ENCODE assay signal across 12 cellular contexts in the genomic region with DNA sequence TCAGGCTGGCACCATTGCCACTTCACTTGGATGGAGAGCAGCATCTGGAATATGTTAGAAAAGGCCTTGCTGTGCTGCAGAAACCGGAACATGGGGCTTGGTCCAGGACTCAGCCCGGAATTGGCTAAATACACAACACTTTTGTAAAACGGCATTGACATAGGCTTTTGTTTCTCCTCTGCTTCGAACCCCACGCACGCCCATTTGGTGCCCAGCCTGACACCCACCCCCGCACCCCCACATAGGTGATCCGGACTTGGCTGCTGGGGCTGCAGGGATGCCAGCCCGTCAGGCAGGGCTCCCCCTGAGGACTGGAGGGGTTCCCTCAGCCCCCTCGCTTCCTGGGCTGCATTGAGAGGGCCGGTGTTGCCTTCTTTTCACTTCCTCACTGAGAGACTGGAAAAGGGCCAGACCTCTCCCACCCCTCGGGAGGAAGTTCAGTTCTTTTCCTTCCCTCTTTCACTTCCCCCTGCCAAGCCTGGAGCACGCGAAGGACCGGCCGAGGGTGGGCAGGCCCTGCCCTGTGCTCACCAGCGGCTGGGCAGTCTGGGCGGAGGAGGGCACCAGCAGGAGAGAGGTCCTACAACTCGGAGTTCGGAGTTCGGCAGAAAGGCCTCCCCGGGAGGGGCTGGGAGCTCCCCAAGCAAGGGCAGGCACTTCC. TPM values are rescaled to one million over a fixed set of nuclear protein-coding genes. Genes with fewer than 3 reads are reported as not detected.
A peak's percentile ranks its signal among the peaks of the same experiment; 100 is the strongest.
DNase-seq lines count a peak whose midpoint lies in the region; ATAC-seq and TF ChIP-seq lines count a peak whose summit lies in the region.
"Had no signal": no experiment of that assay in that cellular context is flagged by ENCODE, and none has a peak within 500 bp of the region (broad histone marks: within the 10 kb centered on the region; RNA-seq: fewer than 3 reads in every experiment).

No MANE protein-coding gene starts in this region.

- H3K4me3 ChIP-seq in gastroesophageal sphincter = peak overlapping the region in 1 of 2 donors; percentile 29
- H3K4me3 ChIP-seq: A549 had no signal

- TF ChIP-seq CTCF in gastroesophageal sphincter (IDR thresholded peaks at IDR 0.05) = no peak

- WGBS in gastroesophageal sphincter (ENCODE audit: low coverage in 1 of 2), 2 donors = no CpG with 5 or more reads among the region's 22 CpGs

- DNase-seq in AG20443 (ENCODE audit: low spot score) (peak; percentile 34), SKM-1 (lab: John Stamatoyannopoulos, UW; ENCODE audit: unreplicated experiment) (peak; percentile 75), nucleus accumbens (lab: John Stamatoyannopoulos, UW) (peak in 54 of 56 donors; percentile 31 to 94 (median 76)), HuH-7.5 (ENCODE audit: low spot score) (no peak), NK-92 (lab: John Stamatoyannopoulos, UW; ENCODE audit: unreplicated experiment) (no peak), T-helper 1 cell (no peak)
- DNase-seq: activated gamma-delta T cell, NCI-H345 had no signal

- no peaks in the 10 kb centered on the region for H3K9me3 ChIP-seq in gastroesophageal sphincter
- H3K9me3 ChIP-seq: A549 had no signal

- H3K36me3 ChIP-seq in gastroesophageal sphincter = no peaks in the 10 kb centered on the region

- peak overlapping the region; percentile 25 to 82 (median 76) for H3K27ac ChIP-seq in gastroesophageal sphincter
- H3K27ac ChIP-seq: A549 had no signal

- TF ChIP-seq EP300 in gastroesophageal sphincter (IDR thresholded peaks at IDR 0.05) = no peak

- peak; percentile 73 for ATAC-seq in gastroesophageal sphincter
- no peak for ATAC-seq in GM19397 (IDR thresholded peaks at IDR 0.05; ENCODE audit: unreplicated experiment)
- ATAC-seq: A549 had no signal

- H3K4me1 ChIP-seq in gastroesophageal sphincter = peaks cover 0 to 47% (median 22%) of the 10 kb centered on the region in 3 donors

- peaks cover 31% of the 10 kb centered on the region for H3K27me3 ChIP-seq in gastroesophageal sphincter

- TF ChIP-seq POLR2A in gastroesophageal sphincter (IDR thresholded peaks at IDR 0.05) = peak in 1 of 2 donors; percentile 9

RNA-seq across cellular contexts. Expression of a gene that starts 17.9 kb away (rescaled TPM):
- 1,000 to 10,000 TPM in 3 of 4 donors, 100 to 1,000 TPM in 1; 951 to 1,877 (median 1,344) TPM for total RNA-seq in gastroesophageal sphincter

RNA-seq across cellular contexts. Expression of a gene that starts 33.2 kb away (rescaled TPM):
- not detected for total RNA-seq in gastroesophageal sphincter
- total RNA-seq: HT1080 had no signal

RNA-seq across cellular contexts. Expression of a gene that starts 50.0 kb away (rescaled TPM):
- not detected for total RNA-seq in gastroesophageal sphincter
- total RNA-seq: HT1080 had no signal

Comparison
In these comparisons a context has a peak if more than half of its experiments do, and no peak if none do; other contexts are left out.
1. DNase-seq: peak in AG20443 (single experiment), SKM-1 (single experiment) and nucleus accumbens (54 of 56); none in HuH-7.5 (single experiment), NK-92 (single experiment) and T-helper 1 cell (0 of 5).